In genomic region chr19:57583521-57584416, GRCh38 we compare ENCODE assay signal across 8 cellular contexts. TPM values are rescaled to one million over a fixed set of nuclear protein-coding genes. Genes with fewer than 3 reads are reported as not detected.
DNase-seq lines count a peak whose midpoint lies in the region; ATAC-seq and TF ChIP-seq lines count a peak whose summit lies in the region.

Gene ZIK1, plus strand, starts transcription at chr19:57584145. Its CDS starts 212 bp downstream, at chr19:57584357.

- H3K4me1 Mint-ChIP-seq in activated CD8-positive, alpha-beta T cell treated with anti-CD3 and anti-CD28 coated beads for 36 hours (ENCODE audit: low read depth) = peaks cover 18% of the 10 kb centered on the region

- H3K27me3 ChIP-seq in H7 (ENCODE audit: control insufficient read depth, insufficient read depth, low read length) (peaks cover 3% of the 10 kb centered on the region; the same call in 1 of the 2 replicates), right lobe of liver (no peaks in the 10 kb centered on the region)

- CTCF ChIA-PET in activated CD8-positive, alpha-beta T cell treated with anti-CD3 and anti-CD28 coated beads for 36 hours (lab: Charles Lee) = no interaction called here

- POLR2A ChIA-PET in activated CD8-positive, alpha-beta T cell treated with anti-CD3 and anti-CD28 coated beads for 36 hours (lab: Charles Lee) = interaction anchor here (0.6 to 1.4 kb wide), 2 partner anchors 16 to 105 kb away, joined by 4 to 7 read pairs; partner anchors contain the start of gene ZNF530

- H3K27ac Mint-ChIP-seq in activated CD8-positive, alpha-beta T cell treated with anti-CD3 and anti-CD28 coated beads for 36 hours = peak within 1 kb of the TSS; percentile 82

- no peak within 1 kb of the TSS for H3K27ac ChIP-seq in right lobe of liver

- peak within 1 kb of the TSS; percentile 87 for H3K4me3 Mint-ChIP-seq in activated CD8-positive, alpha-beta T cell treated with anti-CD3 and anti-CD28 coated beads for 36 hours

- H3K27me3 Mint-ChIP-seq in activated CD8-positive, alpha-beta T cell treated with anti-CD3 and anti-CD28 coated beads for 36 hours = no peaks in the 10 kb centered on the region

- H3K4me1 ChIP-seq in right lobe of liver = no peaks in the 10 kb centered on the region

- WGBS in right lobe of liver (ENCODE audit: insufficient coverage, low coverage, low lambda C conversion rate, missing lambda C conversion rate) = 2% methylated on average over 22 of the region's 76 CpGs

- peaks cover 59% of the 10 kb centered on the region for H3K36me3 Mint-ChIP-seq in activated CD8-positive, alpha-beta T cell treated with anti-CD3 and anti-CD28 coated beads for 36 hours (ENCODE audit: low read depth)

- peak within 1 kb of the TSS; percentile 76 for H3K4me3 ChIP-seq in H7 (ENCODE audit: insufficient read depth, low read depth, low read length)
- peak within 1 kb of the TSS; percentile 38 to 55 (median 48) for H3K4me3 ChIP-seq in right lobe of liver

- H3K9me3 Mint-ChIP-seq in activated CD8-positive, alpha-beta T cell treated with anti-CD3 and anti-CD28 coated beads for 36 hours = peaks cover 55% of the 10 kb centered on the region

- intact Hi-C loops in activated CD8-positive, alpha-beta T cell treated with anti-CD3 and anti-CD28 coated beads for 36 hours (cut with micrococcal nuclease) = no loop called here
- intact Hi-C loops in right lobe of liver (cut with DNase I) = no loop called here

- DNase-seq in DMS79 treated with DMSO at 0.1 percent for 48 hours (lab: John Stamatoyannopoulos, UW) (peak; percentile 93), H7 (peak; percentile 98), NCI-H1930 (lab: John Stamatoyannopoulos, UW) (peak; percentile 99), right lobe of liver (peak; percentile 71 to 83 (median 78))
- peak; percentile 93 for DNase-seq in activated CD8-positive, alpha-beta T cell treated with anti-CD3 and anti-CD28 coated beads for 36 hours
- DNase-seq in effector CD4-positive, alpha-beta T cell = peak; percentile 75
- peak; percentile 82 for DNase-seq in stimulated activated CD4-positive, alpha-beta T cell treated with anti-CD3 and anti-CD28 coated beads, Interleukin-2, amount 100 ng/mL, for 4 hours (ENCODE audit: low read depth)

- TF ChIP-seq POLR2A in right lobe of liver (IDR thresholded peaks at IDR 0.05) = no peak

- peaks cover 0 to 3% (median 0%) of the 10 kb centered on the region in 4 donors for H3K9me3 ChIP-seq in right lobe of liver

- peak; percentile 89 for ATAC-seq in activated CD8-positive, alpha-beta T cell treated with anti-CD3 and anti-CD28 coated beads for 36 hours
- peak; percentile 78 to 89 (median 84) for ATAC-seq in right lobe of liver
- ATAC-seq in GM21515 (IDR thresholded peaks at IDR 0.05; ENCODE audit: unreplicated experiment) = no peak

- no peak for TF ChIP-seq CTCF in activated CD8-positive, alpha-beta T cell treated with anti-CD3 and anti-CD28 coated beads for 36 hours (IDR thresholded peaks at IDR 0.05)
- no peak for TF ChIP-seq CTCF in right lobe of liver (IDR thresholded peaks at IDR 0.05)

- H3K36me3 ChIP-seq in H7 (replicated peaks; ENCODE audit: control insufficient read depth, insufficient read depth, low read length) (peaks cover 16% of the 10 kb centered on the region), right lobe of liver (no peaks in the 10 kb centered on the region)

RNA-seq across cellular contexts. Expression of gene ZIK1, which starts in this region (rescaled TPM):
- total RNA-seq in H7 (2014; rRNA removed; shearing (Covaris generic)) = 15.9 and 25.7 TPM in 2 replicates
- 1 to 10 TPM; 6.1 to 6.5 TPM for total RNA-seq in activated CD8-positive, alpha-beta T cell treated with anti-CD3 and anti-CD28 coated beads for 36 hours
- 1 to 10 TPM in 1 of 6 experiments, under 1 TPM in 5; 0.31 to 4.2 (median 0.39) TPM for total RNA-seq in right lobe of liver
